17 cellular contexts compared by ENCODE assay signal in the genomic region with DNA sequence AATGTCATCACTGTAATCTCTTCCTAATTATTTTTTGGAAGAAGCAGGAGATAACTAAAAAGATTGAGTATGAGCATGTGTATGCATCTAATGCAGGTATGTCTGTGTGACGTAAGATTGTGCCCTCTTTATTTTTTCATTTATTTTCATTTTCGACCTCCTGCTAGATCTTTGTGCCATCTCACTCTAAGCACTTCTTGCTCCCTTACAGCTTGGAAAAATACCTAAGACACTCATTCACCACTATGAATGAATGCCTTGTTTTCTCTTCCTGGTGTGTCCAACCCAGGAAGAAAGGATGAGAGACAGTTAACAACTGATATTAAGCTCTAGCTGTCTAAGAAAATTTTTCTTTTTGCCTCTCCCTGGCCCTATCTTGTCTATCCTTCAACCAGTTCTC.
DNase-seq lines count a peak whose midpoint lies in the region; ATAC-seq, FAIRE-seq and TF ChIP-seq lines count a peak whose summit lies in the region.
"Had no signal": no experiment of that assay in that cellular context is flagged by ENCODE, and none has a peak within 500 bp of the region (broad histone marks: within the 10 kb centered on the region; RNA-seq: fewer than 3 reads in every experiment).

No MANE protein-coding gene starts in this region.

- BruUV-seq in PC-3 (replicated peaks; lab: Mats Ljungman, UMichigan) = no TSS peak
- BruUV-seq in GM12878 (replicated peaks; lab: Mats Ljungman, UMichigan) = no TSS peak

- H3K27ac ChIP-seq in 22Rv1 (peak overlapping the region; percentile 97), PC-3 (ENCODE audit: low read length) (peak overlapping the region; percentile 16; the same call in 1 of the 2 replicates), GM12878 (ENCODE audit: control insufficient read depth, insufficient read depth) (no peak overlapping the region), hepatocyte (no peak overlapping the region), aorta (ENCODE audit: low read depth in 1 of 2, low read length in 2 of 2) (no peak overlapping the region)
- H3K27ac ChIP-seq: BLaER1 had no signal

- H3K4me1 ChIP-seq in PC-3 (ENCODE audit: insufficient read depth, low read length) (peaks cover 40% of the 10 kb centered on the region), GM12878 (ENCODE audit: control insufficient read depth, insufficient read depth, low read length) (no peaks in the 10 kb centered on the region), hepatocyte (ENCODE audit: insufficient read depth) (peaks cover 4% of the 10 kb centered on the region), aorta (ENCODE audit: control insufficient read depth in 1 of 2, insufficient read depth in 2 of 2, low read length in 2 of 2) (no peaks in the 10 kb centered on the region)
- H3K4me1 ChIP-seq: BLaER1 had no signal

- no peak overlapping the region for H3K9ac ChIP-seq in PC-3 (ENCODE audit: low read length)
- H3K9ac ChIP-seq in GM12878 (ENCODE audit: control insufficient read depth, insufficient read depth, low read length) = no peak overlapping the region
- H3K9ac ChIP-seq: BLaER1 had no signal

- TF ChIP-seq RAD21 in GM12878 (IDR thresholded peaks at IDR 0.05; ENCODE audit: insufficient read depth, low read depth, low read length) = no peak

- H3K4me3 ChIP-seq in PC-3 (ENCODE audit: low read length) (no peak overlapping the region), GM12878 (no peak overlapping the region), hepatocyte (no peak overlapping the region), aorta (ENCODE audit: low read length in 2 of 2) (no peak overlapping the region)
- H3K4me3 ChIP-seq: BLaER1 had no signal

- DNase-seq in H54 (ENCODE audit: insufficient read length, low spot score) = no peak
- peak; percentile 28 for DNase-seq in PC-3
- no peak for DNase-seq in GM12878 (ENCODE audit: low read depth, low spot score)
- DNase-seq in hepatocyte (ENCODE audit: low spot score) = no peak
- no peak for DNase-seq in NCI-H2227 treated with DMSO at 0.1 percent for 48 hours (lab: John Stamatoyannopoulos, UW)
- no peak for DNase-seq in aorta
- no peak for DNase-seq in stimulated activated CD4-positive, alpha-beta T cell treated with anti-CD3 and anti-CD28 coated beads, Interleukin-2, amount 100 ng/mL, for 24 hours
- DNase-seq: CD4-positive, alpha-beta memory T cell; DMS53; HCEC 1CT; KBM-7; NCI-H1930; NCI-H446 treated with DMSO at 0.1 percent for 48 hours; RPMI8226; SHP77 treated with DMSO at 0.1 percent for 48 hours had no signal

- POLR2A ChIA-PET in PC-3 (lab: Charles Lee; ENCODE audit: unreplicated experiment) (no interaction called here), GM12878 (lab: Charles Lee) (no interaction called here)

- TF ChIP-seq CTCF in 22Rv1 (IDR thresholded peaks at IDR 0.05) (no peak), PC-3 (conservative IDR thresholded peaks at IDR 0.05; ENCODE audit: low read depth, low read length) (no peak), GM12878 (IDR thresholded peaks at IDR 0.05 in 2 of 3, conservative IDR thresholded peaks at IDR 0.05 in 1 of 3; ENCODE audit: control insufficient read depth in 2 of 3, extremely low read depth in 1 of 3, insufficient read depth in 1 of 3, low read depth in 3 of 3, low read length in 3 of 3) (no peak), hepatocyte (IDR thresholded peaks at IDR 0.05; ENCODE audit: poor library complexity) (no peak)

- FAIRE-seq in H54 (lab: Jason Lieb, UNC) (peak; percentile 75), GM12878 (lab: Jason Lieb, UNC) (no peak)

- no peaks in the 10 kb centered on the region for H3K9me3 ChIP-seq in PC-3 (ENCODE audit: low read length)
- no peaks in the 10 kb centered on the region; the same call in 2 of the 3 replicates for H3K9me3 ChIP-seq in GM12878 (replicated peaks; ENCODE audit: control insufficient read depth, insufficient read depth, low read length)
- no peaks in the 10 kb centered on the region for H3K9me3 ChIP-seq in hepatocyte (ENCODE audit: low read depth)
- no peaks in the 10 kb centered on the region for H3K9me3 ChIP-seq in aorta (ENCODE audit: control insufficient read depth, low read length)
- H3K9me3 ChIP-seq: BLaER1 had no signal

- H3K36me3 ChIP-seq in PC-3 (ENCODE audit: low read depth, low read length) (no peaks in the 10 kb centered on the region), GM12878 (ENCODE audit: control insufficient read depth in 2 of 2, insufficient read depth in 2 of 2, low read length in 1 of 2) (no peaks in the 10 kb centered on the region), hepatocyte (replicated peaks; ENCODE audit: insufficient read depth, low read depth) (no peaks in the 10 kb centered on the region), aorta (ENCODE audit: control insufficient read depth in 1 of 2, insufficient read depth in 2 of 2, low read length in 1 of 2) (no peaks in the 10 kb centered on the region)
- H3K36me3 ChIP-seq: BLaER1 had no signal

- TF ChIP-seq POLR2A in H54 (IDR thresholded peaks at IDR 0.05; ENCODE audit: low read depth, low read length) = no peak
- no peak for TF ChIP-seq POLR2A in GM12878 (IDR thresholded peaks at IDR 0.05; ENCODE audit: low read depth, low read length)

- in situ Hi-C loops in GM12878 (cut with MboI) = no loop called here

- RAD21 ChIA-PET in GM12878 (lab: Charles Lee; ENCODE audit: unreplicated experiment) = no interaction called here

- CTCF ChIA-PET in PC-3 (lab: Charles Lee) (no interaction called here), GM12878 (lab: Yijun Ruan, JAX) (interaction anchor here (0.9 kb wide), 1 partner anchor 13 kb away, joined by 3 read pairs; no protein-coding TSS in a partner anchor)

- ATAC-seq in PC-3 = no peak
- peak; percentile 63 for ATAC-seq in GM12878
- no peak for ATAC-seq in aorta (ENCODE audit: low FRiP score)

- H2AFZ ChIP-seq in PC-3 (ENCODE audit: low read length) = peak overlapping the region; percentile 63
- H2AFZ ChIP-seq in GM12878 (ENCODE audit: control insufficient read depth, low read depth, low read length) = no peak overlapping the region; the same call in 1 of the 2 replicates
- no peak overlapping the region for H2AFZ ChIP-seq in hepatocyte

- H3F3A ChIP-seq in PC-3 (ENCODE audit: low read length, unreplicated experiment) = peaks cover 9% of the 10 kb centered on the region

- SMC1A ChIA-PET in GM12878 (lab: Charles Lee; ENCODE audit: uncharacterized antibody, unreplicated experiment) = no interaction called here

- no peaks in the 10 kb centered on the region for H3K9me2 ChIP-seq in PC-3 (replicated peaks; ENCODE audit: low read length)
- H3K9me2 ChIP-seq in hepatocyte (replicated peaks; ENCODE audit: insufficient read depth) = no peaks in the 10 kb centered on the region

- H3K79me2 ChIP-seq in PC-3 (ENCODE audit: low read length) = no peaks in the 10 kb centered on the region
- H3K79me2 ChIP-seq in GM12878 (ENCODE audit: control insufficient read depth, insufficient read depth, low read length) = no peaks in the 10 kb centered on the region
- no peaks in the 10 kb centered on the region for H3K79me2 ChIP-seq in hepatocyte

- no peak for TF ChIP-seq EP300 in GM12878 (IDR thresholded peaks at IDR 0.05; ENCODE audit: borderline replicate concordance in 1 of 2, control insufficient read depth in 1 of 2, low read depth in 2 of 2, low read length in 2 of 2)

- H4K20me1 ChIP-seq in PC-3 (ENCODE audit: low read length) (no peaks in the 10 kb centered on the region), GM12878 (ENCODE audit: control insufficient read depth, insufficient read depth) (no peaks in the 10 kb centered on the region), hepatocyte (ENCODE audit: insufficient read depth, poor library complexity, severe bottlenecking) (no peaks in the 10 kb centered on the region)
- H4K20me1 ChIP-seq: BLaER1 had no signal

- 32% methylated on average over 2 of the region's 2 CpGs for WGBS in GM12878 (ENCODE audit: insufficient coverage, insufficient replicate concordance, low lambda C conversion rate, missing lambda C conversion rate)
- 89% methylated on average over 2 of the region's 2 CpGs for WGBS in hepatocyte (ENCODE audit: low lambda C conversion rate, missing lambda C conversion rate)
- 70 to 85% methylated on average over 2 of the region's 2 CpGs for WGBS in aorta, 2 donors

- H3K27me3 ChIP-seq in PC-3 (ENCODE audit: low read length) (no peaks in the 10 kb centered on the region), GM12878 (replicated peaks in 1 of 2; ENCODE audit: control insufficient read depth in 2 of 2, insufficient read depth in 2 of 2, low read length in 1 of 2) (peaks cover 0 to under 1% of the 10 kb centered on the region in 2 experiments), hepatocyte (peaks cover 19% of the 10 kb centered on the region), aorta (ENCODE audit: control insufficient read depth in 1 of 2, insufficient read depth in 2 of 2, low read length in 1 of 2) (peaks cover 0 to 2% of the 10 kb centered on the region in 2 donors)

- intact Hi-C loops in PC-3 (cut with micrococcal nuclease) (no loop called here), GM12878 (cut with micrococcal nuclease; ENCODE audit: unreplicated experiment) (no loop called here), aorta (cut with DNase I) (no loop called here)

- H3K4me2 ChIP-seq in PC-3 (ENCODE audit: low read length) (peak overlapping the region; percentile 50), GM12878 (ENCODE audit: control insufficient read depth, insufficient read depth) (no peak overlapping the region), hepatocyte (no peak overlapping the region)
- H3K4me2 ChIP-seq: BLaER1 had no signal

TF ChIP-seq in GM12878, 131 proteins besides CTCF, POLR2A, EP300 and RAD21:
- TF ChIP-seq ZNF274 (IDR thresholded peaks at IDR 0.05; ENCODE audit: insufficient read depth, insufficient read length) (no peak), PAX5 (IDR thresholded peaks at IDR 0.05; ENCODE audit: borderline replicate concordance, low read depth, low read length) (no peak), KAT2A (conservative IDR thresholded peaks at IDR 0.05; ENCODE audit: control insufficient read depth, low read depth, low read length) (no peak)
- TF ChIP-seq, protein P1, sequence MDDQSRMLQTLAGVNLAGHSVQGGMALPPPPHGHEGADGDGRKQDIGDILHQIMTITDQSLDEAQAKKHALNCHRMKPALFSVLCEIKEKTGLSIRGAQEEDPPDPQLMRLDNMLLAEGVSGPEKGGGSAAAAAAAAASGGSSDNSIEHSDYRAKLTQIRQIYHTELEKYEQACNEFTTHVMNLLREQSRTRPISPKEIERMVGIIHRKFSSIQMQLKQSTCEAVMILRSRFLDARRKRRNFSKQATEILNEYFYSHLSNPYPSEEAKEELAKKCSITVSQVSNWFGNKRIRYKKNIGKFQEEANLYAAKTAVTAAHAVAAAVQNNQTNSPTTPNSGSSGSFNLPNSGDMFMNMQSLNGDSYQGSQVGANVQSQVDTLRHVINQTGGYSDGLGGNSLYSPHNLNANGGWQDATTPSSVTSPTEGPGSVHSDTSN (IDR thresholded peaks at IDR 0.05; ENCODE audit: insufficient replicate concordance, low read depth, low read length) = no peak

Comparison
In these comparisons a context has a peak if more than half of its experiments do, and no peak if none do; other contexts are left out.
1. H3K27ac ChIP-seq: peak in 22Rv1 (single experiment) and PC-3 (single experiment); none in GM12878 (single experiment), hepatocyte (single experiment) and aorta (0 of 2).